30 cellular contexts compared by ENCODE assay signal in genomic region chr1:58580186-58580585, GRCh38. TPM values are rescaled to one million over a fixed set of nuclear protein-coding genes. Genes with fewer than 3 reads are reported as not detected.
DNase-seq lines count a peak whose midpoint lies in the region; ATAC-seq, FAIRE-seq and TF ChIP-seq lines count a peak whose summit lies in the region.
"Had no signal": no experiment of that assay in that cellular context is flagged by ENCODE, and none has a peak within 500 bp of the region (broad histone marks: within the 10 kb centered on the region; RNA-seq: fewer than 3 reads in every experiment).

No MANE protein-coding gene starts in this region.

- DNase-seq in COR-L47 (lab: John Stamatoyannopoulos, UW) = peak; percentile 7
- peak; percentile 47 for DNase-seq in RPMI7951 (ENCODE audit: low read depth)
- DNase-seq in globus pallidus (ENCODE audit: low spot score) = peak; percentile 88
- DNase-seq in myocyte (ENCODE audit: low read depth) = peak; percentile 26
- DNase-seq in colonic mucosa = no peak
- no peak for DNase-seq in GM19239 (ENCODE audit: insufficient read length, low spot score)
- no peak for DNase-seq in H54 (ENCODE audit: insufficient read length, low spot score)
- DNase-seq in effector memory CD8-positive, alpha-beta T cell = no peak
- DNase-seq: activated CD4-positive, alpha-beta T cell treated with anti-CD3 and anti-CD28 coated beads for 36 hours; activated CD8-positive, alpha-beta T cell treated with anti-CD3 and anti-CD28 coated beads, Interleukin-2, amount 10 ng/mL, durations not matched to agents 7 days and 5 days; activated naive CD8-positive, alpha-beta T cell treated with anti-CD3 and anti-CD28 coated beads for 36 hours; AML-193; CD8-positive, alpha-beta T cell; GF-D8; kidney glomerular epithelial cell; NCI-H2029; NCI-H69; stimulated activated naive CD8-positive, alpha-beta T cell treated with anti-CD3 and anti-CD28 coated beads, Interleukin-15, amount 100 ng/mL, for 72 hours; transverse colon had no signal

- no peaks in the 10 kb centered on the region for H3K9me3 ChIP-seq in colonic mucosa
- H3K9me3 ChIP-seq: A549, ascending aorta, transverse colon had no signal

- no peak overlapping the region for H3K27ac Mint-ChIP-seq in effector memory CD8-positive, alpha-beta T cell
- H3K27ac Mint-ChIP-seq: activated CD4-positive, alpha-beta T cell treated with anti-CD3 and anti-CD28 coated beads for 36 hours; activated CD8-positive, alpha-beta T cell treated with anti-CD3 and anti-CD28 coated beads, Interleukin-2, amount 10 ng/mL, durations not matched to agents 7 days and 5 days; activated naive CD8-positive, alpha-beta T cell treated with anti-CD3 and anti-CD28 coated beads for 36 hours; activated T-helper 2 cell treated with anti-CD3 and anti-CD28 coated beads, Interferon-gamma antibody, Interleukin-2, Interleukin-4, amounts not matched to agents 10 μg/mL and 5 μg/mL and 100 μg/mL, durations not matched to agents 14 hours and 24 hours and 36 hours; CD8-positive, alpha-beta T cell; dendritic cell treated with granulocyte-macrophage colony-stimulating factor and Interleukin-4, amounts not matched to agents 40 ng/mL and 50 ng/mL, for 4 days; stimulated activated naive CD8-positive, alpha-beta T cell treated with anti-CD3 and anti-CD28 coated beads, Interleukin-15, amount 100 ng/mL, for 72 hours had no signal

- peaks cover 23% of the 10 kb centered on the region for H3K27me3 ChIP-seq in colonic mucosa
- H3K27me3 ChIP-seq: ascending aorta had no signal

- peaks cover 52 to 69% of the 10 kb centered on the region in 2 donors for H3K27me3 Mint-ChIP-seq in effector memory CD8-positive, alpha-beta T cell

- peaks cover 12% of the 10 kb centered on the region for H3K4me1 ChIP-seq in colonic mucosa

- no peak for TF ChIP-seq CTCF in colonic mucosa (IDR thresholded peaks at IDR 0.05)

- no peak for TF ChIP-seq POLR2A in H54 (IDR thresholded peaks at IDR 0.05; ENCODE audit: low read depth, low read length)

- no peaks in the 10 kb centered on the region for H3K9me3 Mint-ChIP-seq in effector memory CD8-positive, alpha-beta T cell
- H3K9me3 Mint-ChIP-seq: activated naive CD8-positive, alpha-beta T cell treated with anti-CD3 and anti-CD28 coated beads for 36 hours; activated T-helper 2 cell treated with anti-CD3 and anti-CD28 coated beads, Interferon-gamma antibody, Interleukin-2, Interleukin-4, amounts not matched to agents 10 μg/mL and 5 μg/mL and 100 μg/mL, durations not matched to agents 14 hours and 24 hours and 36 hours; CD8-positive, alpha-beta T cell; dendritic cell treated with granulocyte-macrophage colony-stimulating factor and Interleukin-4, amounts not matched to agents 40 ng/mL and 50 ng/mL, for 4 days; stimulated activated naive CD8-positive, alpha-beta T cell treated with anti-CD3 and anti-CD28 coated beads, Interleukin-15, amount 100 ng/mL, for 72 hours had no signal

- H3K9ac ChIP-seq in colonic mucosa (ENCODE audit: low read depth in 2 of 2, low read length in 2 of 2) = no peak overlapping the region

- H3K36me3 Mint-ChIP-seq in effector memory CD8-positive, alpha-beta T cell (ENCODE audit: insufficient read depth) = no peaks in the 10 kb centered on the region
- H3K36me3 Mint-ChIP-seq: activated naive CD8-positive, alpha-beta T cell treated with anti-CD3 and anti-CD28 coated beads for 36 hours; CD8-positive, alpha-beta T cell had no signal

- H3K4me1 Mint-ChIP-seq in effector memory CD8-positive, alpha-beta T cell (ENCODE audit: low read depth in 2 of 2) = peaks cover 6 to 9% of the 10 kb centered on the region in 2 donors

- H3K4me3 Mint-ChIP-seq in effector memory CD8-positive, alpha-beta T cell = no peak overlapping the region
- H3K4me3 Mint-ChIP-seq: activated CD4-positive, alpha-beta T cell treated with anti-CD3 and anti-CD28 coated beads for 36 hours; activated CD8-positive, alpha-beta T cell treated with anti-CD3 and anti-CD28 coated beads, Interleukin-2, amount 10 ng/mL, durations not matched to agents 7 days and 5 days; activated naive CD8-positive, alpha-beta T cell treated with anti-CD3 and anti-CD28 coated beads for 36 hours; CD8-positive, alpha-beta T cell; dendritic cell treated with granulocyte-macrophage colony-stimulating factor and Interleukin-4, amounts not matched to agents 40 ng/mL and 50 ng/mL, for 4 days; stimulated activated naive CD8-positive, alpha-beta T cell treated with anti-CD3 and anti-CD28 coated beads, Interleukin-15, amount 100 ng/mL, for 72 hours had no signal

- no peak overlapping the region for H3K4me3 ChIP-seq in colonic mucosa
- H3K4me3 ChIP-seq: A549, ascending aorta, lung, skin epidermis, transverse colon had no signal

- H3K27ac ChIP-seq in colonic mucosa = no peak overlapping the region
- H3K27ac ChIP-seq: RWPE1, transverse colon had no signal

- no peak for ATAC-seq in effector memory CD8-positive, alpha-beta T cell (replicated peaks)
- ATAC-seq: A549; activated CD4-positive, alpha-beta T cell treated with anti-CD3 and anti-CD28 coated beads for 36 hours; activated CD8-positive, alpha-beta T cell treated with anti-CD3 and anti-CD28 coated beads, Interleukin-2, amount 10 ng/mL, durations not matched to agents 7 days and 5 days; CD8-positive, alpha-beta T cell; HCT116; SK-N-SH treated with all-trans-retinoic acid at 6 μM for 48 hours; stimulated activated naive CD8-positive, alpha-beta T cell treated with anti-CD3 and anti-CD28 coated beads, Interleukin-15, amount 100 ng/mL, for 72 hours had no signal

- FAIRE-seq in GM19239 (lab: Jason Lieb, UNC) (no peak), H54 (lab: Jason Lieb, UNC) (no peak)
- FAIRE-seq: A549, GM18507 had no signal

- intact Hi-C loops in colonic mucosa (cut with DNase I) = no loop called here

- H3K36me3 ChIP-seq in colonic mucosa = no peaks in the 10 kb centered on the region
- H3K36me3 ChIP-seq: ascending aorta, transverse colon had no signal

RNA-seq across cellular contexts. Expression of gene TACSTD2, which starts 3.1 kb away (rescaled TPM):
- total RNA-seq in RPMI7951 (2014; rRNA removed; shearing (Covaris generic)) = not detected in 2 replicates
- total RNA-seq in myocyte (not detected in 2 replicates), colonic mucosa (1 to 10 TPM in 1 of 2 donors, under 1 TPM in 1; 0.52 to 1.2 TPM)
- 0.06 TPM for polyA plus RNA-seq in myocyte (2012)
- total RNA-seq: activated CD8-positive, alpha-beta T cell treated with anti-CD3 and anti-CD28 coated beads, Interleukin-2, amount 10 ng/mL, durations not matched to agents 7 days and 5 days; CD8-positive, alpha-beta T cell; T-helper 2 cell treated with Interferon-gamma antibody and Interleukin-4, amounts not matched to agents 100 ng/mL and 5 ng/mL, for 36 hours had no signal
- polyA plus RNA-seq: A549 had no signal

RNA-seq across cellular contexts. Expression of gene OMA1, which starts 33.7 kb away (rescaled TPM):
- total RNA-seq in RPMI7951 (2014; rRNA removed; shearing (Covaris generic)) = 23.5 and 32.1 TPM in 2 replicates
- 39.9 and 40.2 TPM in 2 replicates for total RNA-seq in myocyte
- 10.2 TPM for polyA plus RNA-seq in myocyte (2012)
- 10 to 100 TPM; 30.4 to 32.3 TPM for total RNA-seq in colonic mucosa

Comparison
In these comparisons a context has a peak if more than half of its experiments do, and no peak if none do; other contexts are left out.
1. DNase-seq: peak in COR-L47 (single experiment), RPMI7951 (single experiment), globus pallidus (single experiment) and myocyte (single experiment); none in colonic mucosa (single experiment), GM19239 (single experiment), H54 (single experiment) and effector memory CD8-positive, alpha-beta T cell (0 of 3).